Comparison of ENCODE assay signal across 32 cellular contexts in genomic region chr1:37631039-37631428, GRCh38.
"Had no signal": no experiment of that assay in that cellular context is flagged by ENCODE, and none has a peak within 500 bp of the region (broad histone marks: within the 10 kb centered on the region; RNA-seq: fewer than 3 reads in every experiment).

No MANE protein-coding gene starts in this region.

- FAIRE-seq: astrocyte, colon, small intestine, urothelium cell line had no signal

- H3K27ac Mint-ChIP-seq: activated B cell treated with CpG ODN at 0.5 μM for 24 hours; activated CD4-positive, alpha-beta T cell treated with anti-CD3 and anti-CD28 coated beads for 36 hours; activated naive CD8-positive, alpha-beta T cell; activated T-cell treated with anti-CD3 and anti-CD28 coated beads, Interleukin-2, amount 50 U/mL, for 24 hours; activated T-helper 17 cell treated with anti-CD3 and anti-CD28 coated beads, Interleukin-2, amount 50 U/mL, for 72 hours; endodermal cell; natural killer cell treated with Interleukin-12 subunit alpha and Interleukin-12 subunit beta and Interleukin-15 and Interleukin-18, amount 100 ng/mL, for 72 hours; stimulated activated effector memory CD8-positive, alpha-beta T cell treated with anti-CD3 and anti-CD28 coated beads, Interleukin-12 subunit alpha, Interleukin-12 subunit beta, amount 100 ng/mL, for 72 hours had no signal

- H3K4me3 ChIP-seq: adrenal gland, esophagus squamous epithelium, gastroesophageal sphincter, stomach, transverse colon had no signal

- H3K4me3 Mint-ChIP-seq: activated B cell treated with CpG ODN at 0.5 μM for 24 hours; activated CD4-positive, alpha-beta T cell treated with anti-CD3 and anti-CD28 coated beads for 36 hours; activated naive CD8-positive, alpha-beta T cell; activated T-cell treated with anti-CD3 and anti-CD28 coated beads, Interleukin-2, amount 50 U/mL, for 24 hours; activated T-helper 17 cell treated with anti-CD3 and anti-CD28 coated beads, Interleukin-2, amount 50 U/mL, for 72 hours; endodermal cell; natural killer cell treated with Interleukin-12 subunit alpha and Interleukin-12 subunit beta and Interleukin-15 and Interleukin-18, amount 100 ng/mL, for 72 hours; stimulated activated effector memory CD8-positive, alpha-beta T cell treated with anti-CD3 and anti-CD28 coated beads, Interleukin-12 subunit alpha, Interleukin-12 subunit beta, amount 100 ng/mL, for 72 hours had no signal

- H3K4me1 Mint-ChIP-seq: endodermal cell had no signal

- ATAC-seq: activated CD4-positive, alpha-beta T cell treated with anti-CD3 and anti-CD28 coated beads for 36 hours; activated T-helper 17 cell treated with anti-CD3 and anti-CD28 coated beads, Interleukin-2, amount 50 U/mL, for 72 hours; gastroesophageal sphincter; left ventricle myocardium superior; sciatic nerve; stimulated activated effector memory CD8-positive, alpha-beta T cell treated with anti-CD3 and anti-CD28 coated beads, Interleukin-12 subunit alpha, Interleukin-12 subunit beta, amount 100 ng/mL, for 72 hours had no signal

- H3K27ac ChIP-seq: adrenal gland, esophagus squamous epithelium, gastroesophageal sphincter, parathyroid adenoma, stomach, transverse colon had no signal

- H3K9me3 Mint-ChIP-seq: activated B cell treated with CpG ODN at 0.5 μM for 24 hours; activated T-cell treated with anti-CD3 and anti-CD28 coated beads, Interleukin-2, amount 50 U/mL, for 24 hours; activated T-helper 17 cell treated with anti-CD3 and anti-CD28 coated beads, Interleukin-2, amount 50 U/mL, for 72 hours; endodermal cell; natural killer cell treated with Interleukin-12 subunit alpha and Interleukin-12 subunit beta and Interleukin-15 and Interleukin-18, amount 100 ng/mL, for 72 hours; stimulated activated effector memory CD8-positive, alpha-beta T cell treated with anti-CD3 and anti-CD28 coated beads, Interleukin-12 subunit alpha, Interleukin-12 subunit beta, amount 100 ng/mL, for 72 hours had no signal

- H3K36me3 Mint-ChIP-seq: activated naive CD8-positive, alpha-beta T cell; natural killer cell treated with Interleukin-12 subunit alpha and Interleukin-12 subunit beta and Interleukin-15 and Interleukin-18, amount 100 ng/mL, for 72 hours; stimulated activated effector memory CD8-positive, alpha-beta T cell treated with anti-CD3 and anti-CD28 coated beads, Interleukin-12 subunit alpha, Interleukin-12 subunit beta, amount 100 ng/mL, for 72 hours had no signal

- DNase-seq: activated B cell treated with CpG ODN at 0.5 μM for 24 hours; activated CD4-positive, alpha-beta T cell treated with anti-CD3 and anti-CD28 coated beads for 36 hours; activated CD4-positive, alpha-beta T cell treated with anti-CD3 and anti-CD28 coated beads, Interleukin-2, amount 50 U/mL, for 4 hours; activated CD8-positive, alpha-beta memory T cell treated with anti-CD3 and anti-CD28 coated beads for 24 hours; activated CD8-positive, alpha-beta memory T cell treated with anti-CD3 and anti-CD28 coated beads, Interleukin-2, amount 50 U/mL, for 4 hours; activated naive CD4-positive, alpha-beta T cell; activated T-cell treated with anti-CD3 and anti-CD28 coated beads, Interleukin-2, amount 50 U/mL, for 24 hours; adrenal gland; central memory CD4-positive, alpha-beta T cell; endodermal cell; esophagus squamous epithelium; head of caudate nucleus; hypothalamus; left ventricle myocardium superior; mammary epithelial cell; midbrain; nucleus accumbens; small intestine; stimulated activated CD4-positive, alpha-beta T cell treated with anti-CD3 and anti-CD28 coated beads, Interleukin-2, amount 100 ng/mL, for 24 hours; stomach; T-helper 9 cell; transverse colon had no signal
